In genomic region chr5:111954516-111955337, GRCh38 we compare ENCODE assay signal across 10 cellular contexts.
DNase-seq lines count a peak whose midpoint lies in the region; ATAC-seq and TF ChIP-seq lines count a peak whose summit lies in the region.
"Had no signal": no experiment of that assay in that cellular context is flagged by ENCODE, and none has a peak within 500 bp of the region (broad histone marks: within the 10 kb centered on the region; RNA-seq: fewer than 3 reads in every experiment).

No MANE protein-coding gene starts in this region.

- H3K36me3 ChIP-seq in fibroblast of lung (ENCODE audit: control insufficient read depth, insufficient read depth, low read length) = no peaks in the 10 kb centered on the region
- no peaks in the 10 kb centered on the region for H3K36me3 ChIP-seq in neural progenitor cell

- no peaks in the 10 kb centered on the region for H3K9me3 Mint-ChIP-seq in neural progenitor cell
- no peaks in the 10 kb centered on the region for H3K9me3 Mint-ChIP-seq in activated CD8-positive, alpha-beta memory T cell treated with anti-CD3 and anti-CD28 coated beads, Interleukin-2, amount 10 ng/mL, durations not matched to agents 7 days and 5 days (ENCODE audit: low read depth)
- H3K9me3 Mint-ChIP-seq: activated naive CD4-positive, alpha-beta T cell treated with anti-CD3 and anti-CD28 coated beads for 36 hours had no signal

- H3K9me3 ChIP-seq in fibroblast of lung (ENCODE audit: control insufficient read depth, insufficient read depth, low read depth, low read length) (no peaks in the 10 kb centered on the region), neural progenitor cell (ENCODE audit: low read depth) (no peaks in the 10 kb centered on the region)

- H3K4me2 ChIP-seq in fibroblast of lung (ENCODE audit: extremely low read depth, insufficient read depth, low read length) = no peak overlapping the region
- no peak overlapping the region for H3K4me2 ChIP-seq in neural progenitor cell

- H3K27ac Mint-ChIP-seq in neural progenitor cell = no peak overlapping the region
- H3K27ac Mint-ChIP-seq in activated CD8-positive, alpha-beta memory T cell treated with anti-CD3 and anti-CD28 coated beads, Interleukin-2, amount 10 ng/mL, durations not matched to agents 7 days and 5 days = no peak overlapping the region
- H3K27ac Mint-ChIP-seq: activated naive CD4-positive, alpha-beta T cell treated with anti-CD3 and anti-CD28 coated beads for 36 hours had no signal

- no peaks in the 10 kb centered on the region for H3K4me1 Mint-ChIP-seq in neural progenitor cell
- no peaks in the 10 kb centered on the region for H3K4me1 Mint-ChIP-seq in activated CD8-positive, alpha-beta memory T cell treated with anti-CD3 and anti-CD28 coated beads, Interleukin-2, amount 10 ng/mL, durations not matched to agents 7 days and 5 days

- no peak overlapping the region for H3K9ac ChIP-seq in fibroblast of lung (ENCODE audit: insufficient read depth, low read length)
- H3K9ac ChIP-seq in neural progenitor cell = no peak overlapping the region

- H3K27me3 ChIP-seq in fibroblast of lung (ENCODE audit: control insufficient read depth, insufficient read depth, low read length) (no peaks in the 10 kb centered on the region), neural progenitor cell (no peaks in the 10 kb centered on the region)

- no peaks in the 10 kb centered on the region for H3F3A ChIP-seq in neural progenitor cell (ENCODE audit: low read depth)

- H4K20me1 ChIP-seq in fibroblast of lung (ENCODE audit: control insufficient read depth, extremely low read depth, insufficient read depth, low read length) (no peaks in the 10 kb centered on the region), neural progenitor cell (ENCODE audit: low read depth) (no peaks in the 10 kb centered on the region)

- H3K27ac ChIP-seq in fibroblast of lung (ENCODE audit: insufficient read depth, low read length) (peak overlapping the region; percentile 4), neural progenitor cell (no peak overlapping the region)

- no peak overlapping the region for H3K4me3 Mint-ChIP-seq in neural progenitor cell
- H3K4me3 Mint-ChIP-seq in activated CD8-positive, alpha-beta memory T cell treated with anti-CD3 and anti-CD28 coated beads, Interleukin-2, amount 10 ng/mL, durations not matched to agents 7 days and 5 days = no peak overlapping the region
- H3K4me3 Mint-ChIP-seq: activated naive CD4-positive, alpha-beta T cell treated with anti-CD3 and anti-CD28 coated beads for 36 hours had no signal

- DNase-seq in fibroblast of lung (ENCODE audit: low read depth in 2 of 2) (peak; percentile 39 to 75), hippocampal formation (lab: John Stamatoyannopoulos, UW) (no peak), putamen (ENCODE audit: low spot score) (no peak), neural progenitor cell (ENCODE audit: low spot score) (no peak)
- DNase-seq in activated CD8-positive, alpha-beta memory T cell treated with anti-CD3 and anti-CD28 coated beads, Interleukin-2, amount 10 ng/mL, durations not matched to agents 7 days and 5 days = no peak
- DNase-seq: activated naive CD4-positive, alpha-beta T cell treated with anti-CD3 and anti-CD28 coated beads for 36 hours; NCI-H524 treated with DMSO at 0.1 percent for 48 hours had no signal

- CTCF ChIA-PET in activated CD8-positive, alpha-beta memory T cell treated with anti-CD3 and anti-CD28 coated beads, Interleukin-2, amount 10 ng/mL, durations not matched to agents 7 days and 5 days (lab: Charles Lee) = no interaction called here

- H3K4me3 ChIP-seq in fibroblast of lung (replicated peaks in 1 of 4; ENCODE audit: control extremely low read depth in 1 of 4, insufficient read depth in 1 of 4, low read depth in 3 of 4, low read length in 4 of 4) (no peak overlapping the region), neural progenitor cell (no peak overlapping the region)

- H3K79me2 ChIP-seq in fibroblast of lung (ENCODE audit: control insufficient read depth, insufficient read depth, low read length) = no peaks in the 10 kb centered on the region
- H3K79me2 ChIP-seq in neural progenitor cell (ENCODE audit: low read depth) = no peaks in the 10 kb centered on the region

- no peak overlapping the region for H2AFZ ChIP-seq in fibroblast of lung (ENCODE audit: low read length)
- H2AFZ ChIP-seq in neural progenitor cell (replicated peaks) = no peak overlapping the region

- no peaks in the 10 kb centered on the region for H3K36me3 Mint-ChIP-seq in neural progenitor cell
- H3K36me3 Mint-ChIP-seq in activated CD8-positive, alpha-beta memory T cell treated with anti-CD3 and anti-CD28 coated beads, Interleukin-2, amount 10 ng/mL, durations not matched to agents 7 days and 5 days = no peaks in the 10 kb centered on the region

- H3K27me3 Mint-ChIP-seq in neural progenitor cell (ENCODE audit: insufficient read depth, low read depth) = no peaks in the 10 kb centered on the region
- no peaks in the 10 kb centered on the region for H3K27me3 Mint-ChIP-seq in activated CD8-positive, alpha-beta memory T cell treated with anti-CD3 and anti-CD28 coated beads, Interleukin-2, amount 10 ng/mL, durations not matched to agents 7 days and 5 days

- ATAC-seq in GM18502 (IDR thresholded peaks at IDR 0.05; ENCODE audit: poor library complexity, unreplicated experiment) (peak; percentile 84), GM21529 (IDR thresholded peaks at IDR 0.05; ENCODE audit: unreplicated experiment) (peak; percentile 88), HG03354 (IDR thresholded peaks at IDR 0.05; ENCODE audit: poor library complexity, severe bottlenecking, unreplicated experiment) (peak; percentile 86)
- ATAC-seq in activated CD8-positive, alpha-beta memory T cell treated with anti-CD3 and anti-CD28 coated beads, Interleukin-2, amount 10 ng/mL, durations not matched to agents 7 days and 5 days = no peak

- H3K4me1 ChIP-seq in fibroblast of lung (ENCODE audit: control insufficient read depth, extremely low read depth, insufficient read depth, low read length) (peaks cover 2% of the 10 kb centered on the region), neural progenitor cell (no peaks in the 10 kb centered on the region)

- TF ChIP-seq CTCF in fibroblast of lung (conservative IDR thresholded peaks at IDR 0.05 in 1 of 2, IDR thresholded peaks at IDR 0.05 in 1 of 2; ENCODE audit: low read depth in 1 of 2, low read length in 2 of 2) = no peak
- TF ChIP-seq CTCF in neural progenitor cell (IDR thresholded peaks at IDR 0.05) = no peak

Comparison
In these comparisons a context has a peak if more than half of its experiments do, and no peak if none do; other contexts are left out.
1. DNase-seq: peak in fibroblast of lung (2 of 2); none in hippocampal formation (0 of 2), putamen (single experiment), neural progenitor cell (single experiment) and activated CD8-positive, alpha-beta memory T cell treated with anti-CD3 and anti-CD28 coated beads, Interleukin-2, amount 10 ng/mL, durations not matched to agents 7 days and 5 days (single experiment).